ENCODE assay signal across 10 cellular contexts in genomic region chr11:8914661-8915018, GRCh38. TPM values are rescaled to one million over a fixed set of nuclear protein-coding genes. Genes with fewer than 3 reads are reported as not detected.
A peak's percentile ranks its signal among the peaks of the same experiment; 100 is the strongest.
DNase-seq lines count a peak whose midpoint lies in the region; ATAC-seq and TF ChIP-seq lines count a peak whose summit lies in the region.
"Had no signal": no experiment of that assay in that cellular context is flagged by ENCODE, and none has a peak within 500 bp of the region (broad histone marks: within the 10 kb centered on the region; RNA-seq: fewer than 3 reads in every experiment).

No MANE protein-coding gene starts in this region.

- H3K27ac ChIP-seq in DND-41 (ENCODE audit: low read length) (no peak overlapping the region), Peyer's patch (peak overlapping the region; percentile 17 to 66 (median 34)), skin epidermis (peak overlapping the region in 11 of 21 experiments; percentile 9 to 82 (median 65))
- H3K27ac ChIP-seq: neutrophil had no signal

- H3K27me3 ChIP-seq in DND-41 (ENCODE audit: insufficient read depth, low read length, poor library complexity) (no peaks in the 10 kb centered on the region), Peyer's patch (no peaks in the 10 kb centered on the region), endocrine pancreas (ENCODE audit: control insufficient read depth, insufficient read depth, low read length) (no peaks in the 10 kb centered on the region)

- peak overlapping the region; percentile 51 for H3K4me2 ChIP-seq in DND-41 (ENCODE audit: insufficient read depth, low read length)

- no peak for TF ChIP-seq POLR2A in Peyer's patch (IDR thresholded peaks at IDR 0.05)

- no peaks in the 10 kb centered on the region for H3K9me3 ChIP-seq in DND-41 (ENCODE audit: insufficient read depth, low read length, severe bottlenecking)
- H3K9me3 ChIP-seq in Peyer's patch: no peaks in the 10 kb centered on the region
- H3K9me3 ChIP-seq in endocrine pancreas (ENCODE audit: control insufficient read depth, low read length): no peaks in the 10 kb centered on the region
- H3K9me3 ChIP-seq: neutrophil had no signal

- TF ChIP-seq CTCF in DND-41 (IDR thresholded peaks at IDR 0.05; ENCODE audit: borderline replicate concordance, extremely low read depth, low read length, poor library complexity, severe bottlenecking): no peak
- no peak for TF ChIP-seq CTCF in Peyer's patch (IDR thresholded peaks at IDR 0.05)

- H3K4me1 ChIP-seq in DND-41 (ENCODE audit: insufficient read depth, low read length) (peaks cover 40% of the 10 kb centered on the region), Peyer's patch (peaks cover 0 to 30% (median 0%) of the 10 kb centered on the region in 4 donors), endocrine pancreas (ENCODE audit: control insufficient read depth, insufficient read depth, low read length) (peaks cover 3% of the 10 kb centered on the region)

- no peak for ATAC-seq in DND-41 (ENCODE audit: insufficient read depth, low read depth)

- H4K20me1 ChIP-seq in DND-41 (ENCODE audit: insufficient read depth, low read length): peaks cover 4% of the 10 kb centered on the region; the same call in 1 of the 2 replicates

- no peak for DNase-seq in DND-41
- DNase-seq in Peyer's patch: no peak
- DNase-seq in pons (ENCODE audit: low spot score): no peak
- no peak for DNase-seq in superior temporal gyrus (ENCODE audit: extremely low spot score)
- no peak for DNase-seq in SK-N-DZ (ENCODE audit: low spot score)
- DNase-seq: NCI-H774 had no signal

- no peak overlapping the region for H2AFZ ChIP-seq in DND-41 (ENCODE audit: low read depth, low read length)

- peaks cover 36% of the 10 kb centered on the region for H3K79me2 ChIP-seq in DND-41 (ENCODE audit: insufficient read depth, low read length)

- H3K4me3 ChIP-seq in DND-41 (ENCODE audit: low read depth in 1 of 2, low read length in 2 of 2) (no peak overlapping the region), Peyer's patch (no peak overlapping the region), endocrine pancreas (ENCODE audit: control insufficient read depth, insufficient read depth, low read length) (peak overlapping the region; percentile 19), skin epidermis (peak overlapping the region in 2 of 7 experiments; percentile 8)

- peaks cover 56% of the 10 kb centered on the region for H3K36me3 ChIP-seq in DND-41 (ENCODE audit: insufficient read depth, low read length)
- peaks cover 0 to 24% (median 0%) of the 10 kb centered on the region in 3 donors for H3K36me3 ChIP-seq in Peyer's patch
- peaks cover 4% of the 10 kb centered on the region for H3K36me3 ChIP-seq in endocrine pancreas (ENCODE audit: control insufficient read depth, insufficient read depth, low read length)

- H3K9ac ChIP-seq in DND-41 (ENCODE audit: low read depth, low read length) (no peak overlapping the region), endocrine pancreas (ENCODE audit: control insufficient read depth, insufficient read depth, low read length) (no peak overlapping the region)

RNA-seq across cellular contexts. Expression of gene AKIP1, which starts 3.7 kb away (rescaled TPM):
- 10 to 100 TPM in 2 of 4 donors, 1 to 10 TPM in 2; 8.6 to 21.7 (median 12.5) TPM for total RNA-seq in Peyer's patch
- polyA plus RNA-seq in SK-N-DZ (2014; cell fraction: cytosol; rRNA removed): 54.8 and 63.0 TPM in 2 replicates
- polyA plus RNA-seq in SK-N-DZ (2014; cell fraction: nucleus; rRNA removed): 24.4 and 37.7 TPM in 2 replicates

RNA-seq across cellular contexts. Expression of gene C11orf16, which starts 18.1 kb away (rescaled TPM):
- not detected for total RNA-seq in Peyer's patch
- polyA plus RNA-seq in SK-N-DZ (2014; cell fraction: cytosol; rRNA removed): not detected in 2 replicates
- 0.09 TPM in 1 of 2 replicates, not detected in the other for polyA plus RNA-seq in SK-N-DZ (2014; cell fraction: nucleus; rRNA removed)
- total RNA-seq: H4 had no signal

RNA-seq across cellular contexts. Expression of gene ASCL3, which starts 28.2 kb away (rescaled TPM):
- not detected for total RNA-seq in Peyer's patch
- polyA plus RNA-seq in SK-N-DZ (2014; cell fraction: cytosol; rRNA removed): not detected in 2 replicates
- polyA plus RNA-seq in SK-N-DZ (2014; cell fraction: nucleus; rRNA removed): not detected in 2 replicates
- total RNA-seq: H4 had no signal

RNA-seq across cellular contexts. Expression of gene TMEM9B, which starts 49.6 kb away (rescaled TPM):
- total RNA-seq in Peyer's patch: 10 to 100 TPM; 23.1 to 84.2 (median 53.6) TPM
- 25.6 and 25.8 TPM in 2 replicates for polyA plus RNA-seq in SK-N-DZ (2014; cell fraction: cytosol; rRNA removed)
- polyA plus RNA-seq in SK-N-DZ (2014; cell fraction: nucleus; rRNA removed): 10.7 and 12.5 TPM in 2 replicates
